In genomic region chr6:144215402-144215931, GRCh38 we compare ENCODE assay signal across 8 cellular contexts.
DNase-seq lines count a peak whose midpoint lies in the region; ATAC-seq and TF ChIP-seq lines count a peak whose summit lies in the region.

No MANE protein-coding gene starts in this region.

- peak overlapping the region; percentile 95 for H3K4me2 ChIP-seq in DOHH2 (ENCODE audit: low read length)

- peaks cover 43% of the 10 kb centered on the region for H3K4me1 Mint-ChIP-seq in central memory CD8-positive, alpha-beta T cell
- peaks cover 42% of the 10 kb centered on the region for H3K4me1 Mint-ChIP-seq in stimulated activated effector memory CD8-positive, alpha-beta T cell treated with anti-CD3 and anti-CD28 coated beads, Interleukin-12 subunit alpha, Interleukin-12 subunit beta, amount 100 ng/mL, for 72 hours

- H4K20me1 ChIP-seq in DOHH2 (ENCODE audit: control insufficient read depth, insufficient read depth, low read depth, low read length) = no peaks in the 10 kb centered on the region

- H3K4me3 Mint-ChIP-seq in central memory CD8-positive, alpha-beta T cell = peak overlapping the region; percentile 89
- peak overlapping the region; percentile 86 for H3K4me3 Mint-ChIP-seq in stimulated activated effector memory CD8-positive, alpha-beta T cell treated with anti-CD3 and anti-CD28 coated beads, Interleukin-12 subunit alpha, Interleukin-12 subunit beta, amount 100 ng/mL, for 72 hours

- TF ChIP-seq CTCF in DOHH2 (IDR thresholded peaks at IDR 0.05; ENCODE audit: low read depth, low read length, poor library complexity, severe bottlenecking) = no peak

- in situ Hi-C loops in SK-MEL-5 (cut with HindIII; ENCODE audit: low pct_unique_long_range_greater_than_20kb, low sequenced_read_pairs) (no loop called here), KBM-7 (cut with MboI; ENCODE audit: low pct_unique_long_range_greater_than_20kb, low sequenced_read_pairs) (no loop called here)

- H3K79me2 ChIP-seq in DOHH2 (ENCODE audit: control insufficient read depth, low read length) = no peaks in the 10 kb centered on the region

- ATAC-seq in HG02840 (IDR thresholded peaks at IDR 0.05; ENCODE audit: low FRiP score, unreplicated experiment) (peak; percentile 12), left colon (peak; percentile 44), GM21576 (IDR thresholded peaks at IDR 0.05; ENCODE audit: unreplicated experiment) (no peak)
- ATAC-seq in central memory CD8-positive, alpha-beta T cell (replicated peaks; ENCODE audit: extremely low read depth, poor library complexity, severe bottlenecking) = no peak
- no peak for ATAC-seq in stimulated activated effector memory CD8-positive, alpha-beta T cell treated with anti-CD3 and anti-CD28 coated beads, Interleukin-12 subunit alpha, Interleukin-12 subunit beta, amount 100 ng/mL, for 72 hours

- no peaks in the 10 kb centered on the region for H3K27me3 ChIP-seq in DOHH2 (ENCODE audit: control insufficient read depth, low read length)

- H3K36me3 Mint-ChIP-seq in central memory CD8-positive, alpha-beta T cell (ENCODE audit: insufficient read depth) = peaks cover 31% of the 10 kb centered on the region
- peaks cover 30% of the 10 kb centered on the region for H3K36me3 Mint-ChIP-seq in stimulated activated effector memory CD8-positive, alpha-beta T cell treated with anti-CD3 and anti-CD28 coated beads, Interleukin-12 subunit alpha, Interleukin-12 subunit beta, amount 100 ng/mL, for 72 hours

- H3K27me3 Mint-ChIP-seq in central memory CD8-positive, alpha-beta T cell = peaks cover 15% of the 10 kb centered on the region

- peak overlapping the region; percentile 74 for H3K4me3 ChIP-seq in DOHH2 (ENCODE audit: low read length)

- H3K36me3 ChIP-seq in DOHH2 (ENCODE audit: control insufficient read depth, low read length) = no peaks in the 10 kb centered on the region

- H3K9me3 ChIP-seq in DOHH2 (ENCODE audit: control insufficient read depth, insufficient read depth, low read length) = 0 out of 2 replicates have a peak, but pooled peaks cover 3% of the 10 kb centered on the region

- H3F3A ChIP-seq in DOHH2 (ENCODE audit: control insufficient read depth, insufficient read depth) = no peaks in the 10 kb centered on the region

- H3K4me1 ChIP-seq in DOHH2 (ENCODE audit: control insufficient read depth, low read length) = peaks cover 17% of the 10 kb centered on the region

- no peaks in the 10 kb centered on the region for H3K9me3 Mint-ChIP-seq in central memory CD8-positive, alpha-beta T cell
- no peaks in the 10 kb centered on the region for H3K9me3 Mint-ChIP-seq in stimulated activated effector memory CD8-positive, alpha-beta T cell treated with anti-CD3 and anti-CD28 coated beads, Interleukin-12 subunit alpha, Interleukin-12 subunit beta, amount 100 ng/mL, for 72 hours

- peak; percentile 52 for DNase-seq in SK-MEL-5 (ENCODE audit: low read depth, low spot score)
- DNase-seq in central memory CD8-positive, alpha-beta T cell (ENCODE audit: low spot score in 2 of 2) = no peak
- DNase-seq in left colon = peak; percentile 44 to 56
- no peak for DNase-seq in stimulated activated effector memory CD8-positive, alpha-beta T cell treated with anti-CD3 and anti-CD28 coated beads, Interleukin-12 subunit alpha, Interleukin-12 subunit beta, amount 100 ng/mL, for 72 hours (ENCODE audit: low spot score in 2 of 2)
- no peak for DNase-seq in KBM-7

- H3K27ac ChIP-seq in DOHH2 (ENCODE audit: low read depth, low read length) = peak overlapping the region; percentile 55; the same call in 1 of the 2 replicates

- H3K27ac Mint-ChIP-seq in central memory CD8-positive, alpha-beta T cell (ENCODE audit: low read depth) = peak overlapping the region; percentile 100
- peak overlapping the region; percentile 100 for H3K27ac Mint-ChIP-seq in stimulated activated effector memory CD8-positive, alpha-beta T cell treated with anti-CD3 and anti-CD28 coated beads, Interleukin-12 subunit alpha, Interleukin-12 subunit beta, amount 100 ng/mL, for 72 hours

- H3K9me2 ChIP-seq in DOHH2 (replicated peaks; ENCODE audit: control insufficient read depth, low read length) = no peaks in the 10 kb centered on the region

- intact Hi-C loops in left colon (cut with DNase I, micrococcal nuclease) = loop anchor here in 1 of 2 donors (10.0 kb wide), 1 partner anchor 269 kb away; no protein-coding TSS in a partner anchor

Comparison
In these comparisons a context has a peak if more than half of its experiments do, and no peak if none do; other contexts are left out.
1. ATAC-seq: peak in HG02840 (single experiment) and left colon (single experiment); none in central memory CD8-positive, alpha-beta T cell (single experiment), stimulated activated effector memory CD8-positive, alpha-beta T cell treated with anti-CD3 and anti-CD28 coated beads, Interleukin-12 subunit alpha, Interleukin-12 subunit beta, amount 100 ng/mL, for 72 hours (single experiment) and GM21576 (single experiment).
2. DNase-seq: peak in SK-MEL-5 (single experiment) and left colon (2 of 2); none in central memory CD8-positive, alpha-beta T cell (0 of 2), stimulated activated effector memory CD8-positive, alpha-beta T cell treated with anti-CD3 and anti-CD28 coated beads, Interleukin-12 subunit alpha, Interleukin-12 subunit beta, amount 100 ng/mL, for 72 hours (0 of 2) and KBM-7 (single experiment).